15 cellular contexts compared by ENCODE assay signal in genomic region chr6:43900560-43901329, GRCh38.
DNase-seq lines count a peak whose midpoint lies in the region; ATAC-seq and TF ChIP-seq lines count a peak whose summit lies in the region.
"Had no signal": no experiment of that assay in that cellular context is flagged by ENCODE, and none has a peak within 500 bp of the region (broad histone marks: within the 10 kb centered on the region; RNA-seq: fewer than 3 reads in every experiment).

No MANE protein-coding gene starts in this region.

- H3K9me3 ChIP-seq in gastroesophageal sphincter = no peaks in the 10 kb centered on the region
- H3K9me3 ChIP-seq in psoas muscle = no peaks in the 10 kb centered on the region

- H3K36me3 Mint-ChIP-seq in MCF 10A (ENCODE audit: insufficient read depth, unreplicated experiment) = no peaks in the 10 kb centered on the region
- H3K36me3 Mint-ChIP-seq in activated naive CD4-positive, alpha-beta T cell treated with anti-CD3 and anti-CD28 coated beads for 36 hours (ENCODE audit: low read depth) = no peaks in the 10 kb centered on the region

- no TSS peak for BruUV-seq in MCF 10A (replicated peaks; lab: Mats Ljungman, UMichigan)

- peaks cover 6% of the 10 kb centered on the region for H3K4me1 Mint-ChIP-seq in MCF 10A (ENCODE audit: insufficient read depth, unreplicated experiment)
- no peaks in the 10 kb centered on the region for H3K4me1 Mint-ChIP-seq in activated naive CD4-positive, alpha-beta T cell treated with anti-CD3 and anti-CD28 coated beads for 36 hours (ENCODE audit: low read depth)
- H3K4me1 Mint-ChIP-seq: B cell had no signal

- DNase-seq in DMS79 treated with DMSO at 0.1 percent for 48 hours (lab: John Stamatoyannopoulos, UW) (peak; percentile 90), NCI-H69 (lab: John Stamatoyannopoulos, UW) (peak; percentile 88), psoas muscle (peak in 1 of 2 donors; percentile 63), MCF 10A (ENCODE audit: unreplicated experiment) (no peak)
- no peak for DNase-seq in activated naive CD4-positive, alpha-beta T cell treated with anti-CD3 and anti-CD28 coated beads for 36 hours
- DNase-seq: activated T-cell treated with anti-CD3 and anti-CD28 coated beads for 4 hours; erythroblast; stimulated activated CD4-positive, alpha-beta T cell treated with anti-CD3 and anti-CD28 coated beads, Interleukin-4, amount 100 ng/mL, for 1 hour; stimulated activated naive CD4-positive, alpha-beta T cell; SW 1271 had no signal

- no peak for TF ChIP-seq EP300 in gastroesophageal sphincter (IDR thresholded peaks at IDR 0.05)

- peak; percentile 85 for ATAC-seq in gastroesophageal sphincter
- ATAC-seq in psoas muscle = peak in 3 of 4 donors; percentile 52 to 84 (median 71)
- no peak for ATAC-seq in HG03442 (IDR thresholded peaks at IDR 0.05; ENCODE audit: unreplicated experiment)
- no peak for ATAC-seq in HG03039 (IDR thresholded peaks at IDR 0.05; ENCODE audit: unreplicated experiment)
- ATAC-seq: activated CD4-positive, CD25-positive, alpha-beta regulatory T cell treated with anti-CD3 and anti-CD28 coated beads, Interleukin-2, amount 50 U/mL, for 24 hours had no signal

- H3K4me3 ChIP-seq in gastroesophageal sphincter (no peak overlapping the region), psoas muscle (no peak overlapping the region)

- POLR2A ChIA-PET in MCF 10A (lab: Yijun Ruan, JAX) = interaction anchor here (0.6 to 1.2 kb wide), 4 partner anchors 10 to 317 kb away, joined by 3 to 5 read pairs (median 3); no protein-coding TSS in a partner anchor

- no peak overlapping the region for H3K4me3 Mint-ChIP-seq in MCF 10A (ENCODE audit: unreplicated experiment)
- no peak overlapping the region for H3K4me3 Mint-ChIP-seq in activated naive CD4-positive, alpha-beta T cell treated with anti-CD3 and anti-CD28 coated beads for 36 hours
- H3K4me3 Mint-ChIP-seq: B cell had no signal

- intact Hi-C loops in psoas muscle (cut with DNase I) (no loop called here), MCF 10A (cut with micrococcal nuclease) (no loop called here)
- intact Hi-C loops in activated naive CD4-positive, alpha-beta T cell treated with anti-CD3 and anti-CD28 coated beads for 36 hours (cut with micrococcal nuclease) = no loop called here

- TF ChIP-seq POLR2A in gastroesophageal sphincter (IDR thresholded peaks at IDR 0.05) = no peak

- WGBS in gastroesophageal sphincter (ENCODE audit: low coverage in 1 of 2), 2 donors = 47 to 75% methylated on average over 3 to 6 of the region's 8 CpGs
- WGBS in psoas muscle, 3 donors = 60 to 81% (median 63%) methylated on average over 8 of the region's 8 CpGs

- H3K4me1 ChIP-seq in gastroesophageal sphincter (peaks cover 0 to 13% (median 4%) of the 10 kb centered on the region in 3 donors), psoas muscle (no peaks in the 10 kb centered on the region)

- H3K36me3 ChIP-seq in gastroesophageal sphincter (no peaks in the 10 kb centered on the region), psoas muscle (ENCODE audit: insufficient read depth in 1 of 2, low read depth in 1 of 2) (no peaks in the 10 kb centered on the region)

- H3K27me3 ChIP-seq in gastroesophageal sphincter = no peaks in the 10 kb centered on the region
- H3K27me3 ChIP-seq in psoas muscle (ENCODE audit: insufficient read depth in 3 of 3, low read length in 2 of 3) = no peaks in the 10 kb centered on the region

- no peak overlapping the region for H3K27ac Mint-ChIP-seq in MCF 10A (ENCODE audit: low read depth, unreplicated experiment)
- no peak overlapping the region for H3K27ac Mint-ChIP-seq in activated naive CD4-positive, alpha-beta T cell treated with anti-CD3 and anti-CD28 coated beads for 36 hours
- H3K27ac Mint-ChIP-seq: B cell had no signal

- TF ChIP-seq CTCF in gastroesophageal sphincter (IDR thresholded peaks at IDR 0.05) = no peak
- no peak for TF ChIP-seq CTCF in psoas muscle (IDR thresholded peaks at IDR 0.05)
- TF ChIP-seq CTCF in MCF 10A (IDR thresholded peaks at IDR 0.05; ENCODE audit: unreplicated experiment) = no peak

- H3K9me3 Mint-ChIP-seq in MCF 10A (ENCODE audit: unreplicated experiment) = no peaks in the 10 kb centered on the region
- peaks cover 5% of the 10 kb centered on the region for H3K9me3 Mint-ChIP-seq in activated naive CD4-positive, alpha-beta T cell treated with anti-CD3 and anti-CD28 coated beads for 36 hours

- H3K27me3 Mint-ChIP-seq in MCF 10A (ENCODE audit: insufficient read depth, unreplicated experiment) = no peaks in the 10 kb centered on the region
- no peaks in the 10 kb centered on the region for H3K27me3 Mint-ChIP-seq in activated naive CD4-positive, alpha-beta T cell treated with anti-CD3 and anti-CD28 coated beads for 36 hours (ENCODE audit: low read depth)

- CTCF ChIA-PET in MCF 10A (lab: Yijun Ruan, JAX) = interaction anchor here (1.0 kb wide), 1 partner anchor 128 kb away, joined by 3 read pairs; no protein-coding TSS in a partner anchor
- CTCF ChIA-PET in activated naive CD4-positive, alpha-beta T cell treated with anti-CD3 and anti-CD28 coated beads for 36 hours (lab: Charles Lee) = no interaction called here

- H3K27ac ChIP-seq in gastroesophageal sphincter = peak overlapping the region in 2 of 4 donors; percentile 50 to 60
- no peak overlapping the region for H3K27ac ChIP-seq in psoas muscle

Comparison
In these comparisons a context has a peak if more than half of its experiments do, and no peak if none do; other contexts are left out.
1. DNase-seq: peak in DMS79 treated with DMSO at 0.1 percent for 48 hours (single experiment) and NCI-H69 (single experiment); none in MCF 10A (single experiment) and activated naive CD4-positive, alpha-beta T cell treated with anti-CD3 and anti-CD28 coated beads for 36 hours (single experiment).
2. ATAC-seq: peak in gastroesophageal sphincter (single experiment) and psoas muscle (3 of 4); none in HG03442 (single experiment) and HG03039 (single experiment).